In the genomic region with DNA sequence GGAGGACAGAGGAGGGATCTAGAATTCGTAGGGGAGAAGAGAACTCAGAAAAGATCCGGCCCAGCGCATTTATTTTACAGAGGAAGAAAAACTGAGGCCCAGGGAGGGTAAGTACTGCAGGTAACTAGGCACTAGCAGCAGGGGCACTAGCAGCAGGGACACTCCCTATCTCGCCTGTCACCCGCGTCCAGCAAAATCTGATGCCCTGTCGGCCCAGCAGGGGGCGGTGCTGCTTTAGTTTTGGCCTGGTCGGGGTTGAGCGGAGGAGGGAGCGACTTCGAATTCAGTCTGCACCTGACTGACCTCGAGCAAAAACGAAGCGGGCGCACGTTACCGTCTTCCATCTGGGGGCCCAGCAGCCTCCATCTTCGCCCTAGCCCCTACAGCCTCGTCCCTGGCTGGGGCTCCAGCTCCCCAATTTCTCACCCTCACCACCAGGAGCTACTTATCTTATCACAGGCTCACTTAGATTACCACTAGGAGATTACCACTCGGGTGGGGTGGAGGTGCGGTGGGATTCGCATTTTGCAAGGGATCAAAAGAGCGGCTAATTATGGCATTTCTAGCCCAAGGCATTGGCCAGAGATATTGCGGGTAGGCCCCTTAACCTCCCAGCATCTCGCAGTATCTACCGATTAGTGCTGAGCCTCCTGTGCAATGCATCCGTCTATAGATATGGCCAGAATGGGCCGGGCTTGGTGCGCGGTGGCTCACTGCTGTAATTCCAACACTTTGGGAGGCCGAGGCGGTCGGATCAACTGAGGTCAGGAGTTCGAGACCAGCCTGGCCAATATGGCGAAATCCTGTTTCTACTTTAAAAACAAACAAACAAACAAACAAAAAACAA, we compare ENCODE assay signal across 1 cellular context.
TF ChIP-seq lines count a peak whose summit lies in the region.

No MANE protein-coding gene starts in this region.

TF ChIP-seq in HepG2, 621 proteins besides CTCF, POLR2A, EP300 and RAD21 (continued from another document and continues in another):
- TF ChIP-seq, protein P1, sequence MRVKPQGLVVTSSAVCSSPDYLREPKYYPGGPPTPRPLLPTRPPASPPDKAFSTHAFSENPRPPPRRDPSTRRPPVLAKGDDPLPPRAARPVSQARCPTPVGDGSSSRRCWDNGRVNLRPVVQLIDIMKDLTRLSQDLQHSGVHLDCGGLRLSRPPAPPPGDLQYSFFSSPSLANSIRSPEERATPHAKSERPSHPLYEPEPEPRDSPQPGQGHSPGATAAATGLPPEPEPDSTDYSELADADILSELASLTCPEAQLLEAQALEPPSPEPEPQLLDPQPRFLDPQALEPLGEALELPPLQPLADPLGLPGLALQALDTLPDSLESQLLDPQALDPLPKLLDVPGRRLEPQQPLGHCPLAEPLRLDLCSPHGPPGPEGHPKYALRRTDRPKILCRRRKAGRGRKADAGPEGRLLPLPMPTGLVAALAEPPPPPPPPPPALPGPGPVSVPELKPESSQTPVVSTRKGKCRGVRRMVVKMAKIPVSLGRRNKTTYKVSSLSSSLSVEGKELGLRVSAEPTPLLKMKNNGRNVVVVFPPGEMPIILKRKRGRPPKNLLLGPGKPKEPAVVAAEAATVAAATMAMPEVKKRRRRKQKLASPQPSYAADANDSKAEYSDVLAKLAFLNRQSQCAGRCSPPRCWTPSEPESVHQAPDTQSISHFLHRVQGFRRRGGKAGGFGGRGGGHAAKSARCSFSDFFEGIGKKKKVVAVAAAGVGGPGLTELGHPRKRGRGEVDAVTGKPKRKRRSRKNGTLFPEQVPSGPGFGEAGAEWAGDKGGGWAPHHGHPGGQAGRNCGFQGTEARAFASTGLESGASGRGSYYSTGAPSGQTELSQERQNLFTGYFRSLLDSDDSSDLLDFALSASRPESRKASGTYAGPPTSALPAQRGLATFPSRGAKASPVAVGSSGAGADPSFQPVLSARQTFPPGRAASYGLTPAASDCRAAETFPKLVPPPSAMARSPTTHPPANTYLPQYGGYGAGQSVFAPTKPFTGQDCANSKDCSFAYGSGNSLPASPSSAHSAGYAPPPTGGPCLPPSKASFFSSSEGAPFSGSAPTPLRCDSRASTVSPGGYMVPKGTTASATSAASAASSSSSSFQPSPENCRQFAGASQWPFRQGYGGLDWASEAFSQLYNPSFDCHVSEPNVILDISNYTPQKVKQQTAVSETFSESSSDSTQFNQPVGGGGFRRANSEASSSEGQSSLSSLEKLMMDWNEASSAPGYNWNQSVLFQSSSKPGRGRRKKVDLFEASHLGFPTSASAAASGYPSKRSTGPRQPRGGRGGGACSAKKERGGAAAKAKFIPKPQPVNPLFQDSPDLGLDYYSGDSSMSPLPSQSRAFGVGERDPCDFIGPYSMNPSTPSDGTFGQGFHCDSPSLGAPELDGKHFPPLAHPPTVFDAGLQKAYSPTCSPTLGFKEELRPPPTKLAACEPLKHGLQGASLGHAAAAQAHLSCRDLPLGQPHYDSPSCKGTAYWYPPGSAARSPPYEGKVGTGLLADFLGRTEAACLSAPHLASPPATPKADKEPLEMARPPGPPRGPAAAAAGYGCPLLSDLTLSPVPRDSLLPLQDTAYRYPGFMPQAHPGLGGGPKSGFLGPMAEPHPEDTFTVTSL (CRISPR knock-in tag; IDR thresholded peaks at IDR 0.05; ENCODE audit: borderline replicate concordance) = 0 out of 2 replicates have a peak, but pooled peaks have one; percentile 51
- no peak for TF ChIP-seq PHF20 (CRISPR knock-in tag; IDR thresholded peaks at IDR 0.05)
- no peak for TF ChIP-seq ZNF18 (CRISPR knock-in tag; IDR thresholded peaks at IDR 0.05; ENCODE audit: insufficient replicate concordance)
- no peak for TF ChIP-seq HDAC6 (IDR thresholded peaks at IDR 0.05; ENCODE audit: low read depth, low read length)
- no peak for TF ChIP-seq ZZZ3 (CRISPR knock-in tag; IDR thresholded peaks at IDR 0.05; ENCODE audit: borderline replicate concordance)
- TF ChIP-seq, protein P2, sequence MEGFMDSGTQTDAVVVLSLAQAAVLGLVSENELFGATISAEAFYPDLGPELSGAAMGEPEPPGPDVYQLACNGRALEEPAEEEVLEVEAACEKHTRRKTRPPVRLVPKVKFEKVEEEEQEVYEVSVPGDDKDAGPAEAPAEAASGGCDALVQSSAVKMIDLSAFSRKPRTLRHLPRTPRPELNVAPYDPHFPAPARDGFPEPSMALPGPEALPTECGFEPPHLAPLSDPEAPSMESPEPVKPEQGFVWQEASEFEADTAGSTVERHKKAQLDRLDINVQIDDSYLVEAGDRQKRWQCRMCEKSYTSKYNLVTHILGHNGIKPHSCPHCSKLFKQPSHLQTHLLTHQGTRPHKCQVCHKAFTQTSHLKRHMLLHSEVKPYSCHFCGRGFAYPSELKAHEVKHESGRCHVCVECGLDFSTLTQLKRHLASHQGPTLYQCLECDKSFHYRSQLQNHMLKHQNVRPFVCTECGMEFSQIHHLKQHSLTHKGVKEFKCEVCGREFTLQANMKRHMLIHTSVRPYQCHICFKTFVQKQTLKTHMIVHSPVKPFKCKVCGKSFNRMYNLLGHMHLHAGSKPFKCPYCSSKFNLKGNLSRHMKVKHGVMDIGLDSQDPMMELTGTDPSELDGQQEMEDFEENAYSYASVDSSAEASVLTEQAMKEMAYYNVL (CRISPR knock-in tag; IDR thresholded peaks at IDR 0.05; ENCODE audit: borderline replicate concordance) = peak; percentile 38; the same call in 1 of the 2 replicates
- TF ChIP-seq, protein P3, sequence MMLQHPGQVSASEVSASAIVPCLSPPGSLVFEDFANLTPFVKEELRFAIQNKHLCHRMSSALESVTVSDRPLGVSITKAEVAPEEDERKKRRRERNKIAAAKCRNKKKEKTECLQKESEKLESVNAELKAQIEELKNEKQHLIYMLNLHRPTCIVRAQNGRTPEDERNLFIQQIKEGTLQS (CRISPR knock-in tag; IDR thresholded peaks at IDR 0.05) = no peak
- TF ChIP-seq, protein P4, sequence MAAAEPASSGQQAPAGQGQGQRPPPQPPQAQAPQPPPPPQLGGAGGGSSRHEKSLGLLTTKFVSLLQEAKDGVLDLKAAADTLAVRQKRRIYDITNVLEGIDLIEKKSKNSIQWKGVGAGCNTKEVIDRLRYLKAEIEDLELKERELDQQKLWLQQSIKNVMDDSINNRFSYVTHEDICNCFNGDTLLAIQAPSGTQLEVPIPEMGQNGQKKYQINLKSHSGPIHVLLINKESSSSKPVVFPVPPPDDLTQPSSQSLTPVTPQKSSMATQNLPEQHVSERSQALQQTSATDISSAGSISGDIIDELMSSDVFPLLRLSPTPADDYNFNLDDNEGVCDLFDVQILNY (CRISPR knock-in tag; conservative IDR thresholded peaks at IDR 0.05) = no peak
- no peak for TF ChIP-seq ZSCAN9 (CRISPR knock-in tag; IDR thresholded peaks at IDR 0.05; ENCODE audit: borderline replicate concordance)
- TF ChIP-seq MLLT10 (CRISPR knock-in tag; IDR thresholded peaks at IDR 0.05) = no peak
- no peak for TF ChIP-seq TEAD2 (CRISPR knock-in tag; IDR thresholded peaks at IDR 0.05)
- TF ChIP-seq ELF1 (CRISPR knock-in tag; IDR thresholded peaks at IDR 0.05) = no peak; the same call in 1 of the 2 replicates
- no peak for TF ChIP-seq ZNF597 (CRISPR knock-in tag; IDR thresholded peaks at IDR 0.05)
- no peak for TF ChIP-seq DRAP1 (CRISPR knock-in tag; IDR thresholded peaks at IDR 0.05)
- TF ChIP-seq ZNF546 (CRISPR knock-in tag; conservative IDR thresholded peaks at IDR 0.05) = no peak
- no peak for TF ChIP-seq TCF7L2 (IDR thresholded peaks at IDR 0.05; ENCODE audit: low read depth, low read length)
- TF ChIP-seq ZUFSP (CRISPR knock-in tag; IDR thresholded peaks at IDR 0.05; ENCODE audit: borderline replicate concordance) = no peak
- TF ChIP-seq, protein P5, sequence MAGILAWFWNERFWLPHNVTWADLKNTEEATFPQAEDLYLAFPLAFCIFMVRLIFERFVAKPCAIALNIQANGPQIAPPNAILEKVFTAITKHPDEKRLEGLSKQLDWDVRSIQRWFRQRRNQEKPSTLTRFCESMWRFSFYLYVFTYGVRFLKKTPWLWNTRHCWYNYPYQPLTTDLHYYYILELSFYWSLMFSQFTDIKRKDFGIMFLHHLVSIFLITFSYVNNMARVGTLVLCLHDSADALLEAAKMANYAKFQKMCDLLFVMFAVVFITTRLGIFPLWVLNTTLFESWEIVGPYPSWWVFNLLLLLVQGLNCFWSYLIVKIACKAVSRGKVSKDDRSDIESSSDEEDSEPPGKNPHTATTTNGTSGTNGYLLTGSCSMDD (CRISPR knock-in tag; IDR thresholded peaks at IDR 0.05) = no peak
- TF ChIP-seq, protein P6, sequence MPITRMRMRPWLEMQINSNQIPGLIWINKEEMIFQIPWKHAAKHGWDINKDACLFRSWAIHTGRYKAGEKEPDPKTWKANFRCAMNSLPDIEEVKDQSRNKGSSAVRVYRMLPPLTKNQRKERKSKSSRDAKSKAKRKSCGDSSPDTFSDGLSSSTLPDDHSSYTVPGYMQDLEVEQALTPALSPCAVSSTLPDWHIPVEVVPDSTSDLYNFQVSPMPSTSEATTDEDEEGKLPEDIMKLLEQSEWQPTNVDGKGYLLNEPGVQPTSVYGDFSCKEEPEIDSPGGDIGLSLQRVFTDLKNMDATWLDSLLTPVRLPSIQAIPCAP (CRISPR knock-in tag; IDR thresholded peaks at IDR 0.05; ENCODE audit: low read depth) = 0 out of 2 replicates have a peak, but pooled peaks have one; percentile 38
- no peak for TF ChIP-seq PTBP1 (IDR thresholded peaks at IDR 0.05; ENCODE audit: low read depth, low read length, poor library complexity, severe bottlenecking)
- TF ChIP-seq YY1 (IDR thresholded peaks at IDR 0.05; ENCODE audit: insufficient read depth, insufficient replicate concordance, low read depth, low read length) = peak; percentile 49
- 0 out of 2 replicates have a peak, but pooled peaks have one; percentile 53 for TF ChIP-seq GATAD2A (CRISPR knock-in tag; IDR thresholded peaks at IDR 0.05)
- no peak for TF ChIP-seq NR2C2 (CRISPR knock-in tag; IDR thresholded peaks at IDR 0.05; ENCODE audit: borderline replicate concordance)
- TF ChIP-seq, protein P7, sequence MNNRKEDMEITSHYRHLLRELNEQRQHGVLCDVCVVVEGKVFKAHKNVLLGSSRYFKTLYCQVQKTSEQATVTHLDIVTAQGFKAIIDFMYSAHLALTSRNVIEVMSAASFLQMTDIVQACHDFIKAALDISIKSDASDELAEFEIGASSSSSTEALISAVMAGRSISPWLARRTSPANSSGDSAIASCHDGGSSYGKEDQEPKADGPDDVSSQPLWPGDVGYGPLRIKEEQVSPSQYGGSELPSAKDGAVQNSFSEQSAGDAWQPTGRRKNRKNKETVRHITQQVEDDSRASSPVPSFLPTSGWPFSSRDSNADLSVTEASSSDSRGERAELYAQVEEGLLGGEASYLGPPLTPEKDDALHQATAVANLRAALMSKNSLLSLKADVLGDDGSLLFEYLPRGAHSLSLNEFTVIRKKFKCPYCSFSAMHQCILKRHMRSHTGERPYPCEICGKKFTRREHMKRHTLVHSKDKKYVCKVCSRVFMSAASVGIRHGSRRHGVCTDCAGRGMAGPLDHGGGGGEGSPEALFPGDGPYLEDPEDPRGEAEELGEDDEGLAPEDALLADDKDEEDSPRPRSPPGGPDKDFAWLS (CRISPR knock-in tag; IDR thresholded peaks at IDR 0.05; ENCODE audit: borderline replicate concordance) = no peak
- no peak for TF ChIP-seq NAIF1 (CRISPR knock-in tag; IDR thresholded peaks at IDR 0.05; ENCODE audit: borderline replicate concordance)
- TF ChIP-seq ZNF570 (CRISPR knock-in tag; IDR thresholded peaks at IDR 0.05; ENCODE audit: borderline replicate concordance) = no peak
- TF ChIP-seq, protein P8, sequence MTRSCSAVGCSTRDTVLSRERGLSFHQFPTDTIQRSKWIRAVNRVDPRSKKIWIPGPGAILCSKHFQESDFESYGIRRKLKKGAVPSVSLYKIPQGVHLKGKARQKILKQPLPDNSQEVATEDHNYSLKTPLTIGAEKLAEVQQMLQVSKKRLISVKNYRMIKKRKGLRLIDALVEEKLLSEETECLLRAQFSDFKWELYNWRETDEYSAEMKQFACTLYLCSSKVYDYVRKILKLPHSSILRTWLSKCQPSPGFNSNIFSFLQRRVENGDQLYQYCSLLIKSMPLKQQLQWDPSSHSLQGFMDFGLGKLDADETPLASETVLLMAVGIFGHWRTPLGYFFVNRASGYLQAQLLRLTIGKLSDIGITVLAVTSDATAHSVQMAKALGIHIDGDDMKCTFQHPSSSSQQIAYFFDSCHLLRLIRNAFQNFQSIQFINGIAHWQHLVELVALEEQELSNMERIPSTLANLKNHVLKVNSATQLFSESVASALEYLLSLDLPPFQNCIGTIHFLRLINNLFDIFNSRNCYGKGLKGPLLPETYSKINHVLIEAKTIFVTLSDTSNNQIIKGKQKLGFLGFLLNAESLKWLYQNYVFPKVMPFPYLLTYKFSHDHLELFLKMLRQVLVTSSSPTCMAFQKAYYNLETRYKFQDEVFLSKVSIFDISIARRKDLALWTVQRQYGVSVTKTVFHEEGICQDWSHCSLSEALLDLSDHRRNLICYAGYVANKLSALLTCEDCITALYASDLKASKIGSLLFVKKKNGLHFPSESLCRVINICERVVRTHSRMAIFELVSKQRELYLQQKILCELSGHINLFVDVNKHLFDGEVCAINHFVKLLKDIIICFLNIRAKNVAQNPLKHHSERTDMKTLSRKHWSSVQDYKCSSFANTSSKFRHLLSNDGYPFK (CRISPR knock-in tag; IDR thresholded peaks at IDR 0.05; ENCODE audit: borderline replicate concordance) = no peak
